ENCODE assay signal across 9 cellular contexts in genomic region chr3:31567036-31567435, GRCh38. TPM values are rescaled to one million over a fixed set of nuclear protein-coding genes. Genes with fewer than 3 reads are reported as not detected.
DNase-seq lines count a peak whose midpoint lies in the region; ATAC-seq and TF ChIP-seq lines count a peak whose summit lies in the region.
"Had no signal": no experiment of that assay in that cellular context is flagged by ENCODE, and none has a peak within 500 bp of the region (broad histone marks: within the 10 kb centered on the region; RNA-seq: fewer than 3 reads in every experiment).

No MANE protein-coding gene starts in this region.

- H3K36me3 ChIP-seq in sigmoid colon, result no peaks in the 10 kb centered on the region

- H3K9me3 ChIP-seq in sigmoid colon, result no peaks in the 10 kb centered on the region

- no peaks in the 10 kb centered on the region for H3K27me3 Mint-ChIP-seq in activated naive CD8-positive, alpha-beta T cell treated with anti-CD3 and anti-CD28 coated beads, Interleukin-2, amount 50 U/mL, for 24 hours
- no peaks in the 10 kb centered on the region for H3K27me3 Mint-ChIP-seq in natural killer cell (ENCODE audit: low read depth in 2 of 2)

- WGBS in sigmoid colon, 2 donors, result 82 to 98% methylated on average over 1 of the region's 1 CpG

- peak; percentile 71 for TF ChIP-seq CTCF in natural killer cell (IDR thresholded peaks at IDR 0.05)
- TF ChIP-seq CTCF in sigmoid colon (IDR thresholded peaks at IDR 0.05), result no peak

- TF ChIP-seq POLR2A in sigmoid colon (IDR thresholded peaks at IDR 0.05), result no peak

- H3K4me1 Mint-ChIP-seq in activated naive CD8-positive, alpha-beta T cell treated with anti-CD3 and anti-CD28 coated beads, Interleukin-2, amount 50 U/mL, for 24 hours, result peaks cover 84% of the 10 kb centered on the region
- peaks cover 75 to 80% of the 10 kb centered on the region in 2 donors for H3K4me1 Mint-ChIP-seq in natural killer cell

- H3K36me3 Mint-ChIP-seq in activated naive CD8-positive, alpha-beta T cell treated with anti-CD3 and anti-CD28 coated beads, Interleukin-2, amount 50 U/mL, for 24 hours (ENCODE audit: low read depth), result peaks cover 8% of the 10 kb centered on the region
- H3K36me3 Mint-ChIP-seq in natural killer cell, result no peaks in the 10 kb centered on the region

- ATAC-seq in HG02623 (IDR thresholded peaks at IDR 0.05; ENCODE audit: unreplicated experiment), result peak; percentile 45
- ATAC-seq in activated naive CD8-positive, alpha-beta T cell treated with anti-CD3 and anti-CD28 coated beads, Interleukin-2, amount 50 U/mL, for 24 hours, result peak; percentile 70
- peak; percentile 81 to 91 (median 84) for ATAC-seq in natural killer cell
- no peak for ATAC-seq in HG02840 (IDR thresholded peaks at IDR 0.05; ENCODE audit: low FRiP score, unreplicated experiment)

- no peak overlapping the region for H3K27ac ChIP-seq in sigmoid colon
- H3K27ac ChIP-seq: BLaER1 had no signal

- no peak overlapping the region for H3K4me3 ChIP-seq in sigmoid colon
- H3K4me3 ChIP-seq: BLaER1 had no signal

- H3K4me1 ChIP-seq in sigmoid colon, result peaks cover 0 to 40% (median 23%) of the 10 kb centered on the region in 4 donors

- H3K4me3 Mint-ChIP-seq in activated naive CD8-positive, alpha-beta T cell treated with anti-CD3 and anti-CD28 coated beads, Interleukin-2, amount 50 U/mL, for 24 hours, result no peak overlapping the region
- no peak overlapping the region for H3K4me3 Mint-ChIP-seq in natural killer cell

- intact Hi-C loops in natural killer cell (cut with micrococcal nuclease) (no loop called here), sigmoid colon (cut with DNase I) (no loop called here)

- no peaks in the 10 kb centered on the region for H3K9me3 Mint-ChIP-seq in activated naive CD8-positive, alpha-beta T cell treated with anti-CD3 and anti-CD28 coated beads, Interleukin-2, amount 50 U/mL, for 24 hours
- no peaks in the 10 kb centered on the region for H3K9me3 Mint-ChIP-seq in natural killer cell

- DNase-seq in NCI-H748 (lab: John Stamatoyannopoulos, UW; ENCODE audit: unreplicated experiment), result peak; percentile 6
- DNase-seq in NCI-H748 treated with DMSO at 0.1 percent for 48 hours (lab: John Stamatoyannopoulos, UW), result no peak
- peak; percentile 16 for DNase-seq in activated naive CD8-positive, alpha-beta T cell treated with anti-CD3 and anti-CD28 coated beads, Interleukin-2, amount 50 U/mL, for 24 hours
- DNase-seq in natural killer cell, result no peak
- DNase-seq in sigmoid colon, result no peak
- DNase-seq in NCI-H526 (lab: John Stamatoyannopoulos, UW), result no peak

- H3K27ac Mint-ChIP-seq in activated naive CD8-positive, alpha-beta T cell treated with anti-CD3 and anti-CD28 coated beads, Interleukin-2, amount 50 U/mL, for 24 hours, result no peak overlapping the region
- H3K27ac Mint-ChIP-seq in natural killer cell, result peak overlapping the region; percentile 53 to 67

- TF ChIP-seq EP300 in sigmoid colon (IDR thresholded peaks at IDR 0.05), result no peak

- no peaks in the 10 kb centered on the region for H3K27me3 ChIP-seq in sigmoid colon
- H3K27me3 ChIP-seq: BLaER1 had no signal

RNA-seq across cellular contexts. Expression of gene STT3B, which starts 34.3 kb away (rescaled TPM):
- 100 to 1,000 TPM in 1 of 3 donors, 10 to 100 TPM in 2; 83.4 to 132 (median 99.0) TPM for total RNA-seq in natural killer cell
- 100 to 1,000 TPM in 1 of 4 donors, 10 to 100 TPM in 3; 58.9 to 107 (median 72.6) TPM for total RNA-seq in sigmoid colon
- 10 to 100 TPM; 10.8 to 64.1 (median 16.2) TPM for polyA plus RNA-seq in sigmoid colon

Comparison
In these comparisons a context has a peak if more than half of its experiments do, and no peak if none do; other contexts are left out.
1. DNase-seq: peak in NCI-H748 (single experiment) and activated naive CD8-positive, alpha-beta T cell treated with anti-CD3 and anti-CD28 coated beads, Interleukin-2, amount 50 U/mL, for 24 hours (single experiment); none in NCI-H748 treated with DMSO at 0.1 percent for 48 hours (single experiment), natural killer cell (single experiment), sigmoid colon (single experiment) and NCI-H526 (0 of 2).